In the genomic region with DNA sequence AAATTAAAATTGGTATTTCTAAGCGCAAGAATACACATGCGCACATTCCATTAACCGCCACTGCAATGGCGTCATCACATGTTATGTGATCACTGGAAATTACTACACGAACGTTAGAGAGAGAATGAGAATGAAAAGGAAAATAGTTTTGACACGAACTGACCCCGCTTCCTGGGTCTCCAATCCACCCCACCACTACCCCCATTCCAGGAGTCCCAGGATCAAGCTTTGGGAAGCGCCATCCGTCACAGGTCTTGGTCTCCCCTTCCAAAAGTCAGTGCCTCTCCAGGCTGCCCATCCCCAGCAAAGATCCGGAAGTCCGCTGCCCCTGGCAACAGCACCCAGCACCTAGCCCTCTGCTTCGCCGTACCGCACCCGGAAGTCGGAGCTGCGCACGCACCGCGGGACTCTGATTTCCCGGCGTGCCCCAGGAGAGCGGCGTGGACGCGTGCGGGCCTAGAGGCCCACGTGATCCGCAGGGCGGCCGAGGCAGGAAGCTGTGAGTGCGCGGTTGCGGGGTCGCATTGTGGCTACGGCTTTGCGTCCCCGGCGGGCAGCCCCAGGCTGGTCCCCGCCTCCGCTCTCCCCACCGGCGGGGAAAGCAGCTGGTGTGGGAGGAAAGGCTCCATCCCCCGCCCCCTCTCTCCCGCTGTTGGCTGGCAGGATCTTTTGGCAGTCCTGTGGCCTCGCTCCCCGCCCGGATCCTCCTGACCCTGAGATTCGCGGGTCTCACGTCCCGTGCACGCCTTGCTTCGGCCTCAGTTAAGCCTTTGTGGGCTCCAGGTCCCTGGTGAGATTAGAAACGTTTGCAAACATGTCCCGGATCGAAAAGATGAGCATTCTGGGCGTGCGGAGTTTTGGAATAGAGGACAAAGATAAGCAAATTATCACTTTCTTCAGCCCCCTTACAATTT, we compare ENCODE assay signal across 8 cellular contexts. TPM values are rescaled to one million over a fixed set of nuclear protein-coding genes. Genes with fewer than 3 reads are reported as not detected.
DNase-seq lines count a peak whose midpoint lies in the region; ATAC-seq and TF ChIP-seq lines count a peak whose summit lies in the region.

TSS of gene RAD50 (plus strand) at position 467 of the 914 bp plus-strand sequence. CDS start at position 815, 348 bp downstream.

- H3K4me2 ChIP-seq in MM.1S (ENCODE audit: low read depth, low read length): peak within 1 kb of the TSS; percentile 82
- peak within 1 kb of the TSS; percentile 46 for H3K4me2 ChIP-seq in neural cell (ENCODE audit: low read length)

- H3K9ac ChIP-seq in MM.1S (ENCODE audit: low read length) (peak within 1 kb of the TSS; percentile 83), neural cell (ENCODE audit: low read length) (peak within 1 kb of the TSS; percentile 74)

- H4K20me1 ChIP-seq in MM.1S (ENCODE audit: insufficient read depth, low read length) (no peaks in the 10 kb centered on the region), neural cell (ENCODE audit: insufficient read depth) (no peaks in the 10 kb centered on the region)

- peaks cover 30% of the 10 kb centered on the region for H3K79me2 ChIP-seq in MM.1S (ENCODE audit: low read length)
- no peaks in the 10 kb centered on the region for H3K79me2 ChIP-seq in neural cell (replicated peaks; ENCODE audit: insufficient read depth, low read length)

- H3K27me3 ChIP-seq in HAP-1 (ENCODE audit: low read depth) (no peaks in the 10 kb centered on the region), MM.1S (replicated peaks; ENCODE audit: insufficient read depth, low read length) (no peaks in the 10 kb centered on the region), neural cell (ENCODE audit: insufficient read depth, low read depth, low read length) (no peaks in the 10 kb centered on the region)

- H3K4me1 ChIP-seq in HAP-1 (peaks cover 10% of the 10 kb centered on the region), MM.1S (ENCODE audit: low read length) (peaks cover 4% of the 10 kb centered on the region)

- H2AFZ ChIP-seq in MM.1S (ENCODE audit: low read length) (peak within 1 kb of the TSS; percentile 88), neural cell (ENCODE audit: low read depth, low read length) (peak within 1 kb of the TSS; percentile 48)

- peak; percentile 84 for DNase-seq in G401 (ENCODE audit: low spot score)
- DNase-seq in HAP-1 (ENCODE audit: low spot score in 2 of 2): peak; percentile 85 to 94
- DNase-seq in MM.1S: peak; percentile 94
- DNase-seq in SIG-M5 (lab: John Stamatoyannopoulos, UW): peak; percentile 39
- DNase-seq in activated gamma-delta T cell (lab: John Stamatoyannopoulos, UW): peak; percentile 92
- peak; percentile 93 for DNase-seq in fibroblast of villous mesenchyme (ENCODE audit: low read depth)
- peak; percentile 91 to 96 for DNase-seq in stimulated activated naive CD8-positive, alpha-beta T cell treated with anti-CD3 and anti-CD28 coated beads, Interleukin-15, amount 100 ng/mL, for 72 hours

- in situ Hi-C loops in G401 (cut with HindIII; ENCODE audit: low sequenced_read_pairs): no loop called here
- in situ Hi-C loops in HAP-1 (cut with MboI; ENCODE audit: low sequenced_read_pairs): no loop called here

- no peak for TF ChIP-seq RAD21 in neural cell (conservative IDR thresholded peaks at IDR 0.05)

- H3K9me2 ChIP-seq in MM.1S (replicated peaks; ENCODE audit: insufficient read depth, low read length) (no peaks in the 10 kb centered on the region), neural cell (ENCODE audit: insufficient read depth, low read length) (no peaks in the 10 kb centered on the region)

- peak within 1 kb of the TSS; percentile 38; the same call in 1 of the 2 replicates for H3K27ac ChIP-seq in MM.1S (ENCODE audit: low read length)
- H3K27ac ChIP-seq in neural cell (ENCODE audit: low read length): peak within 1 kb of the TSS; percentile 59

- no peaks in the 10 kb centered on the region for H3K27me3 Mint-ChIP-seq in stimulated activated naive CD8-positive, alpha-beta T cell treated with anti-CD3 and anti-CD28 coated beads, Interleukin-15, amount 100 ng/mL, for 72 hours

- peak within 1 kb of the TSS; percentile 47 for H3K4me3 ChIP-seq in HAP-1
- H3K4me3 ChIP-seq in MM.1S (ENCODE audit: low read length): peak within 1 kb of the TSS; percentile 87
- H3K4me3 ChIP-seq in fibroblast of villous mesenchyme (ENCODE audit: low read depth, low read length): peak within 1 kb of the TSS; percentile 86
- peak within 1 kb of the TSS; percentile 86 for H3K4me3 ChIP-seq in neural cell (ENCODE audit: low read length)

- H3K36me3 ChIP-seq in HAP-1 (replicated peaks) (peaks cover 23% of the 10 kb centered on the region), MM.1S (replicated peaks; ENCODE audit: insufficient read depth, low read length) (peaks cover 4% of the 10 kb centered on the region; the same call in 1 of the 2 replicates), neural cell (ENCODE audit: insufficient read depth, low read length) (no peaks in the 10 kb centered on the region)

- H3K9me3 ChIP-seq in HAP-1 (no peaks in the 10 kb centered on the region), MM.1S (replicated peaks; ENCODE audit: insufficient read depth, low read length) (no peaks in the 10 kb centered on the region), neural cell (ENCODE audit: low read length) (no peaks in the 10 kb centered on the region)

- peaks cover 28% of the 10 kb centered on the region for H3K4me1 Mint-ChIP-seq in stimulated activated naive CD8-positive, alpha-beta T cell treated with anti-CD3 and anti-CD28 coated beads, Interleukin-15, amount 100 ng/mL, for 72 hours

- peak within 1 kb of the TSS; percentile 96 for H3K4me3 Mint-ChIP-seq in stimulated activated naive CD8-positive, alpha-beta T cell treated with anti-CD3 and anti-CD28 coated beads, Interleukin-15, amount 100 ng/mL, for 72 hours

- no peak for TF ChIP-seq EP300 in neural cell (conservative IDR thresholded peaks at IDR 0.05; ENCODE audit: poor library complexity, severe bottlenecking)

- no peak for TF ChIP-seq CTCF in MM.1S (IDR thresholded peaks at IDR 0.05; ENCODE audit: low read length)
- TF ChIP-seq CTCF in fibroblast of villous mesenchyme (IDR thresholded peaks at IDR 0.05; ENCODE audit: insufficient read depth, low read depth, low read length): no peak
- TF ChIP-seq CTCF in neural cell (IDR thresholded peaks at IDR 0.05; ENCODE audit: poor library complexity, severe bottlenecking): no peak

- H3K9me3 Mint-ChIP-seq in stimulated activated naive CD8-positive, alpha-beta T cell treated with anti-CD3 and anti-CD28 coated beads, Interleukin-15, amount 100 ng/mL, for 72 hours: no peaks in the 10 kb centered on the region

- H3K27ac Mint-ChIP-seq in stimulated activated naive CD8-positive, alpha-beta T cell treated with anti-CD3 and anti-CD28 coated beads, Interleukin-15, amount 100 ng/mL, for 72 hours: peak within 1 kb of the TSS; percentile 97 to 98

- ATAC-seq in stimulated activated naive CD8-positive, alpha-beta T cell treated with anti-CD3 and anti-CD28 coated beads, Interleukin-15, amount 100 ng/mL, for 72 hours: peak; percentile 98

- H3F3A ChIP-seq in MM.1S (ENCODE audit: insufficient read depth, low read length) (peaks cover 16% of the 10 kb centered on the region), neural cell (ENCODE audit: insufficient read depth, low read length, poor library complexity, severe bottlenecking) (no peaks in the 10 kb centered on the region)

TF ChIP-seq in neural cell, 6 proteins besides CTCF, POLR2A, EP300 and RAD21:
- TF ChIP-seq TAF1 (IDR thresholded peaks at IDR 0.05; ENCODE audit: low read depth): no peak
- TF ChIP-seq, protein P1, sequence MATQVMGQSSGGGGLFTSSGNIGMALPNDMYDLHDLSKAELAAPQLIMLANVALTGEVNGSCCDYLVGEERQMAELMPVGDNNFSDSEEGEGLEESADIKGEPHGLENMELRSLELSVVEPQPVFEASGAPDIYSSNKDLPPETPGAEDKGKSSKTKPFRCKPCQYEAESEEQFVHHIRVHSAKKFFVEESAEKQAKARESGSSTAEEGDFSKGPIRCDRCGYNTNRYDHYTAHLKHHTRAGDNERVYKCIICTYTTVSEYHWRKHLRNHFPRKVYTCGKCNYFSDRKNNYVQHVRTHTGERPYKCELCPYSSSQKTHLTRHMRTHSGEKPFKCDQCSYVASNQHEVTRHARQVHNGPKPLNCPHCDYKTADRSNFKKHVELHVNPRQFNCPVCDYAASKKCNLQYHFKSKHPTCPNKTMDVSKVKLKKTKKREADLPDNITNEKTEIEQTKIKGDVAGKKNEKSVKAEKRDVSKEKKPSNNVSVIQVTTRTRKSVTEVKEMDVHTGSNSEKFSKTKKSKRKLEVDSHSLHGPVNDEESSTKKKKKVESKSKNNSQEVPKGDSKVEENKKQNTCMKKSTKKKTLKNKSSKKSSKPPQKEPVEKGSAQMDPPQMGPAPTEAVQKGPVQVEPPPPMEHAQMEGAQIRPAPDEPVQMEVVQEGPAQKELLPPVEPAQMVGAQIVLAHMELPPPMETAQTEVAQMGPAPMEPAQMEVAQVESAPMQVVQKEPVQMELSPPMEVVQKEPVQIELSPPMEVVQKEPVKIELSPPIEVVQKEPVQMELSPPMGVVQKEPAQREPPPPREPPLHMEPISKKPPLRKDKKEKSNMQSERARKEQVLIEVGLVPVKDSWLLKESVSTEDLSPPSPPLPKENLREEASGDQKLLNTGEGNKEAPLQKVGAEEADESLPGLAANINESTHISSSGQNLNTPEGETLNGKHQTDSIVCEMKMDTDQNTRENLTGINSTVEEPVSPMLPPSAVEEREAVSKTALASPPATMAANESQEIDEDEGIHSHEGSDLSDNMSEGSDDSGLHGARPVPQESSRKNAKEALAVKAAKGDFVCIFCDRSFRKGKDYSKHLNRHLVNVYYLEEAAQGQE (IDR thresholded peaks at IDR 0.05; ENCODE audit: borderline replicate concordance): peak; percentile 19
- peak; percentile 20 for TF ChIP-seq SMC3 (conservative IDR thresholded peaks at IDR 0.05; ENCODE audit: poor library complexity)
- TF ChIP-seq POLR2AphosphoS5 (IDR thresholded peaks at IDR 0.05): peak; percentile 84
- peak; percentile 92 for TF ChIP-seq MXI1 (conservative IDR thresholded peaks at IDR 0.05; ENCODE audit: poor library complexity, severe bottlenecking)

RNA-seq across cellular contexts. Expression of gene RAD50, which starts in this region (rescaled TPM):
- total RNA-seq in G401 (2014; rRNA removed; shearing (Covaris generic)): 11.4 and 39.4 TPM in 2 replicates
- total RNA-seq in fibroblast of villous mesenchyme: 33.8 and 46.6 TPM in 2 replicates
- polyA plus RNA-seq in neural cell: 6.7 and 7.5 TPM in 2 replicates
- polyA minus RNA-seq in neural cell: 27.5 and 30.1 TPM in 2 replicates

Comparison
In these comparisons a context has a peak if more than half of its experiments do, and no peak if none do; other contexts are left out.
1. Peak in every context shown above with its lines: DNase-seq, ATAC-seq, H3K4me3 ChIP-seq and H3K27ac ChIP-seq.
2. DNase-seq: peak in every context shown above with its lines; median percentile 94 in MM.1S; 94 in stimulated activated naive CD8-positive, alpha-beta T cell treated with anti-CD3 and anti-CD28 coated beads, Interleukin-15, amount 100 ng/mL, for 72 hours; 93 in fibroblast of villous mesenchyme; 92 in activated gamma-delta T cell; 90 in HAP-1; 84 in G401; 39 in SIG-M5.